ENCODE assay signal across 1 cellular context in the genomic region with DNA sequence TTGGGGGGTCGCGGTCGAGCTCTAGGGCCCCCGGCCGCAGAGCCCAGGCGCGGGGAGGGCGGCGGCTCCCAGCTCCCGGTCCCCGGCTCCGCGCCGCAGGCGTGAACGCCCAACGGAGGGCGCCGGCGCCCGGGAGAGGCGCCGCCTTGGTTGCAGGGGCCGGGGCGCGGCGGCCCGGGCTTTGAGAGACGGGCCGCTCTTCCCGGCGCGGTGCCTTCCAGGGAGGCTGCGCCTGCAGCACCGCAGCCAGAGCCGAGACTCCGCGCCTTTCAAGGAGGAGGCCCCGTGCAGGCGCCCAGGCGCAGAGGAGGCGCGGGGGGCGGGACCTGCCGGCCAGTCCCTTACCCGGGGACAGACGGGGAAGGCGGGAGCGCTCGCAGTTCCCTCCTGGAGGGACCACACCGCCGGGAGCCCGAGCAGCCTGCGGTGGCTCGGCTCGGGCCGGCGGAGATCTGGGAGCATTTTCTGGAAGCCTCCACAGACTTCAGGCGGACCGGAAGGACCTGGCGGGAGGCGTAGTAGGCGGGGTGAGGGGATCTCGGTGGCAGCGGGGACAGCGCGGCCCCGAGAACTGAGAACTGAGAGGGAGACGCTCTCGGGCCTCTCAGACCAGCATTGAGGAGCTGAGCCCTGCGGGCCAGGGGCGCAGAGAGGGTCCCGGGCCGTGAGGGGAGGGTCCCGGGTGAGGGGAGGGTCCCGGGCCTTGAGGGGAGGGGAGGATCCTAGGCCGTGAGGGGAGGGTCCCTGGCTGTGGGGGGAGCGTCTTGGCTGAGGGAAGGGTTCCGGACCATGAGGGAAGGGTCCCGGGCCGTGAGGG.
TF ChIP-seq lines count a peak whose summit lies in the region.

No MANE protein-coding gene starts in this region.

TF ChIP-seq in GM12878, 131 proteins besides CTCF, POLR2A, EP300 and RAD21 (continued from another document):
- TF ChIP-seq IRF3 (IDR thresholded peaks at IDR 0.05) (no peak), RAD51 (IDR thresholded peaks at IDR 0.05) (no peak), RBBP5 (conservative IDR thresholded peaks at IDR 0.05) (no peak), HDAC6 (IDR thresholded peaks at IDR 0.05; ENCODE audit: unreplicated experiment) (no peak), BRCA1 (IDR thresholded peaks at IDR 0.05; ENCODE audit: low read depth, low read length) (no peak), ZBTB4 (CRISPR knock-in tag; IDR thresholded peaks at IDR 0.05) (no peak), PAX8 (IDR thresholded peaks at IDR 0.05) (no peak)
